Comparison of ENCODE assay signal across 24 cellular contexts in genomic region chr1:31952825-31953220, GRCh38. TPM values are rescaled to one million over a fixed set of nuclear protein-coding genes. Genes with fewer than 3 reads are reported as not detected.
DNase-seq lines count a peak whose midpoint lies in the region; ATAC-seq and TF ChIP-seq lines count a peak whose summit lies in the region.
"Had no signal": no experiment of that assay in that cellular context is flagged by ENCODE, and none has a peak within 500 bp of the region (broad histone marks: within the 10 kb centered on the region; RNA-seq: fewer than 3 reads in every experiment).

No MANE protein-coding gene starts in this region.

- peak overlapping the region; percentile 18 for H2AFZ ChIP-seq in IMR-90 (replicated peaks; ENCODE audit: low read length, poor library complexity)
- no peak overlapping the region for H2AFZ ChIP-seq in smooth muscle cell (ENCODE audit: low read depth)

- H3K9me3 ChIP-seq in IMR-90 (ENCODE audit: control insufficient read depth, insufficient read depth, low read length) (no peaks in the 10 kb centered on the region), smooth muscle cell (replicated peaks; ENCODE audit: low read depth) (no peaks in the 10 kb centered on the region)
- H3K9me3 ChIP-seq: lower lobe of right lung, MG63, ovary, upper lobe of left lung had no signal

- WGBS in IMR-90 (ENCODE audit: extremely low coverage in 2 of 2, insufficient read length in 1 of 2), 2 experiments, result 67% methylated on average over 1 of the region's 2 CpGs; no CpG with 5 or more reads in 1 of the 2 experiments
- 84% methylated on average over 2 of the region's 2 CpGs for WGBS in smooth muscle cell (ENCODE audit: low lambda C conversion rate)

- peak overlapping the region; percentile 89 for H2AK5ac ChIP-seq in IMR-90 (ENCODE audit: low read depth, low read length)

- peak overlapping the region; percentile 12 for H3K14ac ChIP-seq in IMR-90 (replicated peaks; ENCODE audit: low read depth, low read length)

- no peak overlapping the region for H3K9ac ChIP-seq in IMR-90 (ENCODE audit: low read depth, low read length)
- no peak overlapping the region for H3K9ac ChIP-seq in smooth muscle cell (ENCODE audit: low read depth)

- no peak for TF ChIP-seq POLR2A in IMR-90 (IDR thresholded peaks at IDR 0.05; ENCODE audit: low read depth, low read length)

- no peaks in the 10 kb centered on the region for H3K36me3 Mint-ChIP-seq in activated naive CD8-positive, alpha-beta T cell treated with anti-CD3 and anti-CD28 coated beads, Interleukin-2, amount 10 ng/mL, durations not matched to agents 7 days and 5 days
- no peaks in the 10 kb centered on the region for H3K36me3 Mint-ChIP-seq in activated naive CD8-positive, alpha-beta T cell treated with anti-CD3 and anti-CD28 coated beads for 36 hours
- H3K36me3 Mint-ChIP-seq in brain, result no peaks in the 10 kb centered on the region

- no peaks in the 10 kb centered on the region for H3K79me2 ChIP-seq in smooth muscle cell (ENCODE audit: low read depth)

- CTCF ChIA-PET in IMR-90 (lab: Yijun Ruan, JAX), result no interaction called here

- no peak for DNase-seq in activated naive CD8-positive, alpha-beta T cell treated with anti-CD3 and anti-CD28 coated beads, Interleukin-2, amount 10 ng/mL, durations not matched to agents 7 days and 5 days
- no peak for DNase-seq in activated naive CD8-positive, alpha-beta T cell treated with anti-CD3 and anti-CD28 coated beads for 36 hours
- DNase-seq in IMR-90 (no peak), smooth muscle cell (lab: John Stamatoyannopoulos, UW; ENCODE audit: unreplicated experiment) (no peak), C1 segment of cervical spinal cord (lab: John Stamatoyannopoulos, UW) (no peak)
- DNase-seq: activated CD4-positive, alpha-beta T cell treated with anti-CD3 and anti-CD28 coated beads for 48 hours; activated naive CD4-positive, alpha-beta T cell treated with anti-CD3 and anti-CD28 coated beads, Interleukin-2, amount 50 U/mL, for 16 hours; Calu3; endodermal cell; GOT3; head of caudate nucleus; lower lobe of right lung; MG63; NCI-H1694 treated with DMSO at 0.1 percent for 48 hours; NCI-H226; ovary; RPMI8226; stimulated activated CD4-positive, alpha-beta T cell treated with anti-CD3 and anti-CD28 coated beads, Interleukin-1b, Interleukin-23, amount 100 ng/mL, for 48 hours; stimulated activated naive CD8-positive, alpha-beta T cell treated with anti-CD3 and anti-CD28 coated beads, Interleukin-15, Interleukin-2, amounts not matched to agents 100 U/mL and 50 U/mL, for 24 hours; upper lobe of left lung had no signal

- H3K4me3 ChIP-seq in IMR-90 (ENCODE audit: insufficient read depth, low read depth, low read length), result no peak overlapping the region
- no peak overlapping the region for H3K4me3 ChIP-seq in smooth muscle cell
- H3K4me3 ChIP-seq: lower lobe of right lung, MG63, ovary, upper lobe of left lung had no signal

- H2BK120ac ChIP-seq in IMR-90 (ENCODE audit: low read depth, low read length), result peak overlapping the region; percentile 80

- TF ChIP-seq CTCF in IMR-90 (conservative IDR thresholded peaks at IDR 0.05; ENCODE audit: low read depth, low read length) (no peak), brain (conservative IDR thresholded peaks at IDR 0.05) (no peak), smooth muscle cell (IDR thresholded peaks at IDR 0.05; ENCODE audit: borderline replicate concordance, insufficient read depth, poor library complexity, severe bottlenecking) (no peak)

- H3K4me2 ChIP-seq in IMR-90 (ENCODE audit: low read depth, low read length), result no peak overlapping the region
- H3K4me2 ChIP-seq in smooth muscle cell, result no peak overlapping the region

- H4K5ac ChIP-seq in IMR-90 (ENCODE audit: low read depth, low read length), result peak overlapping the region; percentile 16

- peaks cover 22% of the 10 kb centered on the region for H3K9me1 ChIP-seq in IMR-90 (ENCODE audit: insufficient read depth, low read length)

- H3K4ac ChIP-seq in IMR-90 (ENCODE audit: low read depth, low read length), result peak overlapping the region; percentile 80

- peak overlapping the region; percentile 37 for H3K4me3 Mint-ChIP-seq in activated naive CD8-positive, alpha-beta T cell treated with anti-CD3 and anti-CD28 coated beads, Interleukin-2, amount 10 ng/mL, durations not matched to agents 7 days and 5 days
- no peak overlapping the region for H3K4me3 Mint-ChIP-seq in activated naive CD8-positive, alpha-beta T cell treated with anti-CD3 and anti-CD28 coated beads for 36 hours
- no peak overlapping the region for H3K4me3 Mint-ChIP-seq in brain
- H3K4me3 Mint-ChIP-seq: endodermal cell had no signal

- H3K36me3 ChIP-seq in IMR-90 (ENCODE audit: control insufficient read depth, insufficient read depth, low read length) (no peaks in the 10 kb centered on the region), smooth muscle cell (ENCODE audit: low read depth) (no peaks in the 10 kb centered on the region)
- H3K36me3 ChIP-seq: lower lobe of right lung, MG63, ovary, upper lobe of left lung had no signal

- H3K4me1 ChIP-seq in IMR-90 (ENCODE audit: control insufficient read depth, insufficient read depth, low read length) (peaks cover 23% of the 10 kb centered on the region), smooth muscle cell (ENCODE audit: low read depth) (peaks cover 34% of the 10 kb centered on the region)

- H3K27me3 ChIP-seq in IMR-90 (ENCODE audit: control insufficient read depth, insufficient read depth, low read length) (no peaks in the 10 kb centered on the region), smooth muscle cell (ENCODE audit: low read depth) (no peaks in the 10 kb centered on the region)
- H3K27me3 ChIP-seq: MG63, ovary, upper lobe of left lung had no signal

- H2AK9ac ChIP-seq in IMR-90 (replicated peaks; ENCODE audit: low read depth, low read length, poor library complexity), result peak overlapping the region; percentile 79

- POLR2A ChIA-PET in activated naive CD8-positive, alpha-beta T cell treated with anti-CD3 and anti-CD28 coated beads, Interleukin-2, amount 10 ng/mL, durations not matched to agents 7 days and 5 days (lab: Charles Lee), result interaction anchor here (0.6 to 10.0 kb wide), 2 partner anchors 14 to 16 kb away, joined by 3 to 319 read pairs; partner anchors contain the start of gene PTP4A2
- POLR2A ChIA-PET in IMR-90 (lab: Charles Lee; ENCODE audit: unreplicated experiment), result no interaction called here

- peak overlapping the region; percentile 93 for H4K91ac ChIP-seq in IMR-90 (ENCODE audit: insufficient read depth, low read depth, low read length)

- dilution Hi-C loops in IMR-90 (cut with HindIII; ENCODE audit: low sequenced_read_pairs, unreplicated experiment), result no loop called here

- peak overlapping the region; percentile 39 for H3K18ac ChIP-seq in IMR-90 (ENCODE audit: low read depth, low read length)

- H2BK15ac ChIP-seq in IMR-90 (ENCODE audit: low read depth, low read length), result peak overlapping the region; percentile 88; the same call in 2 of the 3 replicates

- no peaks in the 10 kb centered on the region for H3K9me3 Mint-ChIP-seq in activated naive CD8-positive, alpha-beta T cell treated with anti-CD3 and anti-CD28 coated beads, Interleukin-2, amount 10 ng/mL, durations not matched to agents 7 days and 5 days
- H3K9me3 Mint-ChIP-seq in activated naive CD8-positive, alpha-beta T cell treated with anti-CD3 and anti-CD28 coated beads for 36 hours, result no peaks in the 10 kb centered on the region
- peaks cover 0 to 5% (median 0%) of the 10 kb centered on the region in 5 experiments for H3K9me3 Mint-ChIP-seq in brain
- H3K9me3 Mint-ChIP-seq: endodermal cell had no signal

- H3K27me3 Mint-ChIP-seq in activated naive CD8-positive, alpha-beta T cell treated with anti-CD3 and anti-CD28 coated beads, Interleukin-2, amount 10 ng/mL, durations not matched to agents 7 days and 5 days, result no peaks in the 10 kb centered on the region
- H3K27me3 Mint-ChIP-seq in activated naive CD8-positive, alpha-beta T cell treated with anti-CD3 and anti-CD28 coated beads for 36 hours, result no peaks in the 10 kb centered on the region
- no peaks in the 10 kb centered on the region for H3K27me3 Mint-ChIP-seq in brain

- peak overlapping the region; percentile 56 for H3K27ac Mint-ChIP-seq in activated naive CD8-positive, alpha-beta T cell treated with anti-CD3 and anti-CD28 coated beads, Interleukin-2, amount 10 ng/mL, durations not matched to agents 7 days and 5 days
- H3K27ac Mint-ChIP-seq in activated naive CD8-positive, alpha-beta T cell treated with anti-CD3 and anti-CD28 coated beads for 36 hours, result no peak overlapping the region
- peak overlapping the region in 3 of 5 experiments; percentile 61 to 77 (median 72) for H3K27ac Mint-ChIP-seq in brain

- H3K4me1 Mint-ChIP-seq in activated naive CD8-positive, alpha-beta T cell treated with anti-CD3 and anti-CD28 coated beads, Interleukin-2, amount 10 ng/mL, durations not matched to agents 7 days and 5 days, result peaks cover 45% of the 10 kb centered on the region
- peaks cover 42% of the 10 kb centered on the region for H3K4me1 Mint-ChIP-seq in activated naive CD8-positive, alpha-beta T cell treated with anti-CD3 and anti-CD28 coated beads for 36 hours
- H3K4me1 Mint-ChIP-seq in brain, result peaks cover 54% of the 10 kb centered on the region

- TF ChIP-seq RAD21 in IMR-90 (IDR thresholded peaks at IDR 0.05; ENCODE audit: low read length), result no peak

- ATAC-seq in activated naive CD8-positive, alpha-beta T cell treated with anti-CD3 and anti-CD28 coated beads, Interleukin-2, amount 10 ng/mL, durations not matched to agents 7 days and 5 days (ENCODE audit: low read depth), result no peak
- ATAC-seq in IMR-90 (ENCODE audit: low read depth), result no peak
- ATAC-seq in GM19467 (IDR thresholded peaks at IDR 0.05; ENCODE audit: unreplicated experiment), result no peak
- no peak for ATAC-seq in HG03354 (IDR thresholded peaks at IDR 0.05; ENCODE audit: poor library complexity, severe bottlenecking, unreplicated experiment)
- ATAC-seq: HepG2; lower lobe of right lung; stimulated activated naive CD8-positive, alpha-beta T cell treated with anti-CD3 and anti-CD28 coated beads, Interleukin-15, Interleukin-2, amounts not matched to agents 100 U/mL and 50 U/mL, for 24 hours had no signal

- in situ Hi-C loops in IMR-90 (cut with MboI; ENCODE audit: low sequenced_read_pairs), result no loop called here

- peak overlapping the region; percentile 28 for H2BK5ac ChIP-seq in IMR-90 (ENCODE audit: low read depth, low read length, poor library complexity, severe bottlenecking)

- intact Hi-C loops in IMR-90 (cut with micrococcal nuclease), result no loop called here

- H4K20me1 ChIP-seq in IMR-90 (ENCODE audit: insufficient read depth, low read length) (no peaks in the 10 kb centered on the region), smooth muscle cell (ENCODE audit: low read depth) (no peaks in the 10 kb centered on the region)

- H3K79me1 ChIP-seq in IMR-90 (ENCODE audit: low read depth in 1 of 2, low read length in 2 of 2), result peaks cover 4 to 26% of the 10 kb centered on the region in 2 experiments

- BruUV-seq in IMR-90 (replicated peaks; lab: Mats Ljungman, UMichigan), result no TSS peak

- H2BK20ac ChIP-seq in IMR-90 (ENCODE audit: low read depth, low read length), result peak overlapping the region; percentile 95

- H3K27ac ChIP-seq in IMR-90 (ENCODE audit: insufficient read depth, low read length) (no peak overlapping the region; the same call in 1 of the 2 replicates), smooth muscle cell (ENCODE audit: low read depth) (peak overlapping the region; percentile 98)
- H3K27ac ChIP-seq: ovary, upper lobe of left lung had no signal

- peaks cover 36% of the 10 kb centered on the region for H3F3A ChIP-seq in smooth muscle cell (ENCODE audit: low read depth)

- H3K23ac ChIP-seq in IMR-90 (ENCODE audit: low read depth, low read length), result peak overlapping the region; percentile 35; the same call in 1 of the 2 replicates

- no peak overlapping the region for H3K56ac ChIP-seq in IMR-90 (ENCODE audit: extremely low read depth, insufficient read depth, low read length)

- peak overlapping the region; percentile 49 to 52 for H4K8ac ChIP-seq in IMR-90 (ENCODE audit: low read depth in 2 of 2, low read length in 2 of 2)

RNA-seq across cellular contexts. Expression of gene PTP4A2, which starts 14.7 kb away (rescaled TPM):
- 100 to 1,000 TPM; 356 to 363 TPM for total RNA-seq in activated naive CD8-positive, alpha-beta T cell treated with anti-CD3 and anti-CD28 coated beads, Interleukin-2, amount 10 ng/mL, durations not matched to agents 7 days and 5 days
- 100 to 1,000 TPM; 342 to 357 TPM for total RNA-seq in activated naive CD8-positive, alpha-beta T cell treated with anti-CD3 and anti-CD28 coated beads for 36 hours
- total RNA-seq in IMR-90 (2012; rRNA removed) (328 and 537 TPM in 2 replicates), smooth muscle cell (460 and 518 TPM in 2 replicates)
- polyA plus RNA-seq in IMR-90 (2012; rRNA removed) (99.8 and 135 TPM in 2 replicates), brain (ENCODE audit: insufficient read depth, low read depth, low replicate concordance) (165 TPM), smooth muscle cell (316 and 334 TPM in 2 replicates)
- polyA plus RNA-seq in IMR-90 (2012; cell fraction: cytosol; rRNA removed), result 19.3 and 45.6 TPM in 2 replicates
- 5.8 and 62.3 TPM in 2 replicates for polyA plus RNA-seq in IMR-90 (2012; cell fraction: nucleus; rRNA removed; ENCODE audit: low replicate concordance)
